ENCODE assay signal across 8 cellular contexts in the genomic region with DNA sequence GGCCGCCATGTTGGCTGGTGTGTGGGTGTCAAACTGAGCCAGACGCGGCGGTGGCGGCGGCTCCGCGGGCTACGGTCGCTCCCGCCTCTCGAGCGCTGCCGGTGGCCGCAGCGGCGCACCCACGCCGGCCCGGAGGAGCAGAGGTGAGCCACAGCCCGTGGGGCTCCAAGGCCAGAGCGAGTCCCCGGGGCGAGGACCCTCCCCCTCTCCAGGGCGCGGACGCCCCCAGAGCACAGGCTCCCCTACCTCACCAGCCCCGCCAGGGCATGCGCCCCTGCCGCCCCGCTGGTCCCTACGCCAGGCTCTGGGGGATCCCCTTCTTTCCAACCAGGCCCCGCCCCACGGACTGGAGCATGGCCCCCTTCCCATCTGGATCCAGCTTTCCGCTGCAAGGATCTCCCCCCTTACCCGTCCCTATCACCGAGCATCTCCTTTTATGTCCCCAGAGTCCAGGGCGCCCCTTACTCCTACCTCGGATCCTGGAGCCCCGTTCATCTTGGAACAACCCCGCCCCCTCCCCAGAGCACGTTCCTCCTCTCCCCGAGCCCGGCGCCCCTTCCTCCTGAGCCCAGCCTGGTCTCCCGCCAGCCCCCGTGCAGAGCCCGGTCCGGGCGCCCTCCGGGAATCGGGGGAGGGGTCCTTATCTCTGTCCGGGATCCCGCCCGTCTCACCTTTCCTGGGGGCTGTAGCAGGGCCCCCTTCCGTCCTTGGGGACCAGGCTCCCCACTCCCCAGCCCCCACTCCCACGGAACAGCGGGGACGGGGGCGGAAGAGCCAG.
DNase-seq lines count a peak whose midpoint lies in the region; ATAC-seq and TF ChIP-seq lines count a peak whose summit lies in the region.

No MANE protein-coding gene starts in this region.

- DNase-seq in RKO (ENCODE audit: low spot score) (peak; percentile 47), brain microvascular endothelial cell (no peak), kidney tubule cell (ENCODE audit: low spot score) (peak; percentile 21), SKM-1 (lab: John Stamatoyannopoulos, UW; ENCODE audit: unreplicated experiment) (no peak), LoVo (ENCODE audit: low spot score) (no peak)
- DNase-seq in stimulated activated CD4-positive, alpha-beta T cell treated with anti-CD3 and anti-CD28 coated beads, Interleukin-4, amount 100 ng/mL, for 24 hours = peak; percentile 18

- peak overlapping the region; percentile 86 for H3K4me3 ChIP-seq in brain microvascular endothelial cell (ENCODE audit: low read depth, low read length)

- H3K27me3 ChIP-seq in brain microvascular endothelial cell (replicated peaks) = no peaks in the 10 kb centered on the region

- peak overlapping the region; percentile 29 for H3K27ac ChIP-seq in brain microvascular endothelial cell

- no peak for TF ChIP-seq CTCF in brain microvascular endothelial cell (IDR thresholded peaks at IDR 0.05; ENCODE audit: low read depth, low read length, missing control alignments)

- in situ Hi-C loops in brain microvascular endothelial cell (cut with HindIII; ENCODE audit: low pct_ligation_motif_present, low sequenced_read_pairs) = no loop called here

- H3K36me3 ChIP-seq in brain microvascular endothelial cell (replicated peaks) = no peaks in the 10 kb centered on the region

- ATAC-seq in GM18511 (IDR thresholded peaks at IDR 0.05; ENCODE audit: unreplicated experiment) = peak; percentile 81
- ATAC-seq in HG02678 (IDR thresholded peaks at IDR 0.05; ENCODE audit: unreplicated experiment) = peak; percentile 81

Comparison
In these comparisons a context has a peak if more than half of its experiments do, and no peak if none do; other contexts are left out.
1. DNase-seq: peak in RKO (single experiment), kidney tubule cell (single experiment) and stimulated activated CD4-positive, alpha-beta T cell treated with anti-CD3 and anti-CD28 coated beads, Interleukin-4, amount 100 ng/mL, for 24 hours (single experiment); none in brain microvascular endothelial cell (single experiment), SKM-1 (single experiment) and LoVo (single experiment).